Comparison of ENCODE assay signal across 9 cellular contexts in the genomic region with DNA sequence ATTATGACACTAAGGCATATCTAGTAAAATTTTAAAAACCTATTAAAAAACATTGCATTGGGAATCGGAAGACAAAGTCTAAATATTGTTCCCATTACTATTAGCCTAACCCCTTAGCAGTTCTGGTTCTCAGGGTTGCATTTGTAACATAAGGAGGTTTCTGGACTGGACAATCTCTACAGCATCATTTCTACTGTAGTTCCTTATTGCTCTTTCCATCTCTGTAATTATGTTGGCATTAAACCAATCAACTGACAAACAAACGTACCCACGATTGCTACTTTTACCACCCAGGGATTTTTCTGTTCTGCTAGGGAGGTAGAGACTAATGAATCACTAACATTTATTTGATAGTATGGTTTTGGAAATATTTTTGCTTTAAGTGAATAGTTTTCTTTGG.
"Had no signal": no experiment of that assay in that cellular context is flagged by ENCODE, and none has a peak within 500 bp of the region (broad histone marks: within the 10 kb centered on the region; RNA-seq: fewer than 3 reads in every experiment).

No MANE protein-coding gene starts in this region.

- H3K36me3 ChIP-seq: HAP-1 had no signal

- H3K27ac Mint-ChIP-seq: GM23338, HFFc6 had no signal

- DNase-seq: HFFc6, IMR-90 had no signal

- H3K9me3 ChIP-seq: HAP-1 had no signal

- H3K4me1 Mint-ChIP-seq: GM23338 had no signal

- ATAC-seq: GM23338, HCT116, K562 had no signal

- H3K4me3 ChIP-seq: GM23338, HAP-1, K562 had no signal

- FAIRE-seq: H1, H54, K562 had no signal

- H2AFZ ChIP-seq: GM23338 had no signal

- H3K4me2 ChIP-seq: GM23338 had no signal

- H3K27ac ChIP-seq: HL-60 had no signal

- H3K4me3 Mint-ChIP-seq: GM23338, HFFc6 had no signal

- H3K9me3 Mint-ChIP-seq: GM23338, HFFc6 had no signal
